Comparison of ENCODE assay signal across 8 cellular contexts in the genomic region with DNA sequence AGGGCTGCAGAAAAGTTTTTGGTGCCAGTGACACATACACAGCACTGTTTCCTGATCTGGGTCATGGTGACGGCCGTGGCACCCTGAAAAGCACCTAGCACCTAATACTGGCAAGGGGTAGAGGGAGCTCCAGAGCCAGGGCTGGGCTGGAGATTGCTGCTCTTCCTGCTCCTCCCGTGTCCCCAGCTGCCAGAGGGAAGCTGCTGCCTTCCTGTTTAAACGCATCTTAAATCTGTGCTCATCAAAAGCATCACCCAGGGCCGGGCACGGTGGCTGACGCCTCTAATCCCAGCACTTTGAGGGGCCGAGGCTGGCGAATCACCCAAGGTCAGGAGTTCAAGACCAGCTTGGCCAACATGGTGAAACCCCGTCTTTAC.
DNase-seq lines count a peak whose midpoint lies in the region; ATAC-seq, FAIRE-seq and TF ChIP-seq lines count a peak whose summit lies in the region.

No MANE protein-coding gene starts in this region.

- H3K9me3 Mint-ChIP-seq in endothelial cell (ENCODE audit: unreplicated experiment), result no peaks in the 10 kb centered on the region

- no peak overlapping the region for H3K27ac Mint-ChIP-seq in endothelial cell (ENCODE audit: unreplicated experiment)

- H3K4me3 ChIP-seq in mucosa of descending colon, result no peak overlapping the region

- no peaks in the 10 kb centered on the region for H3K4me1 ChIP-seq in mucosa of descending colon (ENCODE audit: low read depth)

- TF ChIP-seq POLR2A in erythroblast (IDR thresholded peaks at IDR 0.05; ENCODE audit: low read length), result no peak

- intact Hi-C loops in mucosa of descending colon (cut with DNase I, micrococcal nuclease), result loop anchor here in 1 of 2 donors (10.0 kb wide), 1 partner anchor 296 kb away; no protein-coding TSS in a partner anchor

- no peak for FAIRE-seq in RCC 7860 (lab: Jason Lieb, UNC)

- no peaks in the 10 kb centered on the region for H3K36me3 Mint-ChIP-seq in endothelial cell (ENCODE audit: low read depth, unreplicated experiment)

- no peaks in the 10 kb centered on the region for H3K36me3 ChIP-seq in mucosa of descending colon (ENCODE audit: low read depth)

- DNase-seq in COLO829 (ENCODE audit: low spot score) (peak; percentile 27), RCC 7860 (ENCODE audit: low spot score) (peak; percentile 22), endothelial cell (ENCODE audit: low spot score) (peak; percentile 39), mucosa of descending colon (peak; percentile 73 to 79 (median 74)), erythroblast (lab: John Stamatoyannopoulos, UW) (no peak)

- no peaks in the 10 kb centered on the region for H3K9me3 ChIP-seq in mucosa of descending colon

- peaks cover 5% of the 10 kb centered on the region for H3K27me3 Mint-ChIP-seq in endothelial cell (ENCODE audit: unreplicated experiment)

- H3K4me1 Mint-ChIP-seq in endothelial cell (ENCODE audit: unreplicated experiment), result no peaks in the 10 kb centered on the region

- ATAC-seq in GM21367 (IDR thresholded peaks at IDR 0.05; ENCODE audit: unreplicated experiment) (peak; percentile 85), mucosa of descending colon (peak; percentile 96), GM19324 (IDR thresholded peaks at IDR 0.05; ENCODE audit: low FRiP score, unreplicated experiment) (no peak), HG02870 (IDR thresholded peaks at IDR 0.05; ENCODE audit: unreplicated experiment) (no peak)

- TF ChIP-seq CTCF in endothelial cell (IDR thresholded peaks at IDR 0.05; ENCODE audit: unreplicated experiment), result no peak
- peak; percentile 41 for TF ChIP-seq CTCF in mucosa of descending colon (IDR thresholded peaks at IDR 0.05)

- no peak overlapping the region for H3K4me3 Mint-ChIP-seq in endothelial cell (ENCODE audit: unreplicated experiment)

Comparison
In these comparisons a context has a peak if more than half of its experiments do, and no peak if none do; other contexts are left out.
1. DNase-seq: peak in COLO829 (single experiment), RCC 7860 (single experiment), endothelial cell (single experiment) and mucosa of descending colon (3 of 3); none in erythroblast (0 of 2).
2. ATAC-seq: peak in GM21367 (single experiment) and mucosa of descending colon (single experiment); none in GM19324 (single experiment) and HG02870 (single experiment).